In the genomic region with DNA sequence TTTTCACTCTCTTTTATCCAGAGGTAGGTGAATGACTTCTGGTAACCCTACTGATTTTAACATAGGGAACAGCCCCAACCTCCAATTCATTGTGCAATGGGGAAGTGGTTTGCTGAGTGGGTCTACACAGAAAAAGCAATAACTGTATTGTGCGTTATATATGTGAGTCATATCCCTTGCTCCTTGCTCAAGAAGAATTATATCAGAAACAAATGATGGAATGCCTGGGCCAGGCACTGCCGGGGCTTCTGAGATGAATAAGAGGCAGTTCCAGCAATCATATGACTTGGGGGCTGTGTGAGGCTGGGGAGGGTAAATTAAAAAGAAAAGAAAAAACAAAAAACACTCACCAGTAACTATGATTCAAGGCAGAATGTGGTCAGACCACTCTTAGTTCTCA, we compare ENCODE assay signal across 9 cellular contexts.
A peak's percentile ranks its signal among the peaks of the same experiment; 100 is the strongest.
DNase-seq lines count a peak whose midpoint lies in the region; TF ChIP-seq lines count a peak whose summit lies in the region.
"Had no signal": no experiment of that assay in that cellular context is flagged by ENCODE, and none has a peak within 500 bp of the region (broad histone marks: within the 10 kb centered on the region; RNA-seq: fewer than 3 reads in every experiment).

No MANE protein-coding gene starts in this region.

- no peaks in the 10 kb centered on the region for H3K27me3 Mint-ChIP-seq in mesothelial cell of epicardium (ENCODE audit: low read depth)

- peaks cover 7% of the 10 kb centered on the region for H3K9me3 Mint-ChIP-seq in mesothelial cell of epicardium
- H3K9me3 Mint-ChIP-seq: naive thymus-derived CD8-positive, alpha-beta T cell had no signal

- peak overlapping the region; percentile 88 for H3K27ac Mint-ChIP-seq in mesothelial cell of epicardium
- H3K27ac Mint-ChIP-seq: naive thymus-derived CD8-positive, alpha-beta T cell had no signal

- peaks cover 9% of the 10 kb centered on the region for H3K4me1 Mint-ChIP-seq in mesothelial cell of epicardium

- no peaks in the 10 kb centered on the region for H3K9me3 ChIP-seq in prostate gland

- TF ChIP-seq POLR2A in prostate gland (IDR thresholded peaks at IDR 0.05) = no peak

- no peak overlapping the region for H3K4me3 Mint-ChIP-seq in mesothelial cell of epicardium
- H3K4me3 Mint-ChIP-seq: naive thymus-derived CD8-positive, alpha-beta T cell had no signal

- H3K27me3 ChIP-seq in prostate gland (replicated peaks; ENCODE audit: insufficient read depth) = no peaks in the 10 kb centered on the region

- H3K36me3 Mint-ChIP-seq in mesothelial cell of epicardium = no peaks in the 10 kb centered on the region
- H3K36me3 Mint-ChIP-seq: naive thymus-derived CD8-positive, alpha-beta T cell had no signal

- in situ Hi-C loops in G401 (cut with HindIII; ENCODE audit: low sequenced_read_pairs) = no loop called here

- TF ChIP-seq CTCF in mesothelial cell of epicardium (IDR thresholded peaks at IDR 0.05; ENCODE audit: unreplicated experiment) (no peak), prostate gland (IDR thresholded peaks at IDR 0.05) (no peak)

- 66% methylated on average over 2 of the region's 2 CpGs for WGBS in prostate gland

- no peaks in the 10 kb centered on the region for H3K4me1 ChIP-seq in prostate gland (replicated peaks)

- DNase-seq in AG08396 (ENCODE audit: low spot score) (peak; percentile 59), LHCN-M2 (ENCODE audit: low read depth) (peak; percentile 90), brain pericyte (ENCODE audit: low read depth, low spot score) (peak; percentile 20), mesothelial cell of epicardium (ENCODE audit: low spot score in 2 of 2, unreplicated experiment in 2 of 2) (no peak), NCI-H2107 treated with DMSO at 0.1 percent for 48 hours (lab: John Stamatoyannopoulos, UW; ENCODE audit: unreplicated experiment) (no peak), DMS53 (lab: John Stamatoyannopoulos, UW) (no peak), G401 (ENCODE audit: low spot score) (no peak), prostate gland (ENCODE audit: low spot score) (no peak)
- DNase-seq: naive thymus-derived CD8-positive, alpha-beta T cell had no signal

- no peak overlapping the region for H3K4me3 ChIP-seq in prostate gland

- intact Hi-C loops in prostate gland (cut with DNase I) = no loop called here

- H3K36me3 ChIP-seq in prostate gland = no peaks in the 10 kb centered on the region

- no peak overlapping the region for H3K27ac ChIP-seq in prostate gland

Comparison
In these comparisons a context has a peak if more than half of its experiments do, and no peak if none do; other contexts are left out.
1. DNase-seq: peak in AG08396 (single experiment), LHCN-M2 (single experiment) and brain pericyte (single experiment); none in mesothelial cell of epicardium (0 of 2), NCI-H2107 treated with DMSO at 0.1 percent for 48 hours (single experiment), DMS53 (single experiment), G401 (single experiment) and prostate gland (single experiment).